Comparison of ENCODE assay signal across 1 cellular context in genomic region chr2:205273148-205273547, GRCh38.
TF ChIP-seq lines count a peak whose summit lies in the region.

No MANE protein-coding gene starts in this region.

TF ChIP-seq in H1, 55 proteins besides CTCF, POLR2A, EP300 and RAD21:
- TF ChIP-seq POU5F1 (IDR thresholded peaks at IDR 0.05; ENCODE audit: low read depth, low read length) (no peak), ASH2L (IDR thresholded peaks at IDR 0.05; ENCODE audit: low read length) (no peak), BCL11A (IDR thresholded peaks at IDR 0.05; ENCODE audit: low read depth in 2 of 2, low read length in 2 of 2) (no peak), TBP (IDR thresholded peaks at IDR 0.05; ENCODE audit: low read depth, low read length) (no peak), RFX5 (IDR thresholded peaks at IDR 0.05; ENCODE audit: borderline replicate concordance, low read depth, low read length) (no peak), GTF2F1 (IDR thresholded peaks at IDR 0.05; ENCODE audit: borderline replicate concordance, low read depth, low read length) (no peak), CEBPB (IDR thresholded peaks at IDR 0.05; ENCODE audit: low read depth, low read length) (no peak), ATF2 (IDR thresholded peaks at IDR 0.05; ENCODE audit: low read length) (no peak), HDAC2 (IDR thresholded peaks at IDR 0.05; ENCODE audit: borderline replicate concordance in 1 of 2, low read depth in 2 of 2, low read length in 2 of 2) (no peak), ZNF274 (IDR thresholded peaks at IDR 0.05; ENCODE audit: borderline replicate concordance, extremely low read depth, low read length) (no peak), SUZ12 (IDR thresholded peaks at IDR 0.05; ENCODE audit: low read length) (no peak), USF2 (IDR thresholded peaks at IDR 0.05; ENCODE audit: low read length) (no peak), CHD2 (IDR thresholded peaks at IDR 0.05; ENCODE audit: low read length) (no peak), BRCA1 (IDR thresholded peaks at IDR 0.05; ENCODE audit: low read depth, low read length) (no peak), SP2 (IDR thresholded peaks at IDR 0.05; ENCODE audit: low read length) (no peak), YY1 (IDR thresholded peaks at IDR 0.05; ENCODE audit: low read depth, low read length) (no peak), TCF12 (IDR thresholded peaks at IDR 0.05; ENCODE audit: low read depth, low read length) (0 out of 2 replicates have a peak, but pooled peaks have one; percentile 28), FOSL1 (IDR thresholded peaks at IDR 0.05; ENCODE audit: insufficient read depth, low read depth, low read length) (no peak), CBX8 (IDR thresholded peaks at IDR 0.05; ENCODE audit: borderline replicate concordance, low read depth, low read length) (no peak), PHF8 (conservative IDR thresholded peaks at IDR 0.05; ENCODE audit: low read depth, low read length) (no peak), SIRT6 (IDR thresholded peaks at IDR 0.05; ENCODE audit: low read length) (no peak), RNF2 (IDR thresholded peaks at IDR 0.05; ENCODE audit: borderline replicate concordance, low read depth, low read length, missing control alignments, poor library complexity, severe bottlenecking) (no peak), SP1 (IDR thresholded peaks at IDR 0.05; ENCODE audit: low read depth, low read length) (0 out of 2 replicates have a peak, but pooled peaks have one; percentile 39), KDM1A (IDR thresholded peaks at IDR 0.05; ENCODE audit: borderline replicate concordance, low read length) (no peak), EGR1 (IDR thresholded peaks at IDR 0.05; ENCODE audit: borderline replicate concordance, low read depth, low read length) (no peak), BACH1 (IDR thresholded peaks at IDR 0.05; ENCODE audit: low read length) (peak; percentile 49; the same call in 1 of the 2 replicates), KDM5A (IDR thresholded peaks at IDR 0.05; ENCODE audit: low read length) (no peak), NRF1 (IDR thresholded peaks at IDR 0.05; ENCODE audit: low read depth, low read length) (no peak), NANOG (IDR thresholded peaks at IDR 0.05; ENCODE audit: insufficient read depth, low read depth, low read length, poor library complexity, severe bottlenecking) (no peak), TEAD4 (IDR thresholded peaks at IDR 0.05; ENCODE audit: low read depth, low read length) (peak; percentile 44; the same call in 1 of the 2 replicates), CHD1 (IDR thresholded peaks at IDR 0.05; ENCODE audit: low read depth, low read length) (no peak), ATF3 (IDR thresholded peaks at IDR 0.05; ENCODE audit: insufficient read depth, low read depth, low read length) (no peak), CREB1 (IDR thresholded peaks at IDR 0.05) (no peak), CTBP2 (IDR thresholded peaks at IDR 0.05; ENCODE audit: borderline replicate concordance, insufficient read depth, insufficient read length, low read length) (no peak), TAF1 (IDR thresholded peaks at IDR 0.05; ENCODE audit: low read depth, low read length) (no peak)
- TF ChIP-seq, protein P1, sequence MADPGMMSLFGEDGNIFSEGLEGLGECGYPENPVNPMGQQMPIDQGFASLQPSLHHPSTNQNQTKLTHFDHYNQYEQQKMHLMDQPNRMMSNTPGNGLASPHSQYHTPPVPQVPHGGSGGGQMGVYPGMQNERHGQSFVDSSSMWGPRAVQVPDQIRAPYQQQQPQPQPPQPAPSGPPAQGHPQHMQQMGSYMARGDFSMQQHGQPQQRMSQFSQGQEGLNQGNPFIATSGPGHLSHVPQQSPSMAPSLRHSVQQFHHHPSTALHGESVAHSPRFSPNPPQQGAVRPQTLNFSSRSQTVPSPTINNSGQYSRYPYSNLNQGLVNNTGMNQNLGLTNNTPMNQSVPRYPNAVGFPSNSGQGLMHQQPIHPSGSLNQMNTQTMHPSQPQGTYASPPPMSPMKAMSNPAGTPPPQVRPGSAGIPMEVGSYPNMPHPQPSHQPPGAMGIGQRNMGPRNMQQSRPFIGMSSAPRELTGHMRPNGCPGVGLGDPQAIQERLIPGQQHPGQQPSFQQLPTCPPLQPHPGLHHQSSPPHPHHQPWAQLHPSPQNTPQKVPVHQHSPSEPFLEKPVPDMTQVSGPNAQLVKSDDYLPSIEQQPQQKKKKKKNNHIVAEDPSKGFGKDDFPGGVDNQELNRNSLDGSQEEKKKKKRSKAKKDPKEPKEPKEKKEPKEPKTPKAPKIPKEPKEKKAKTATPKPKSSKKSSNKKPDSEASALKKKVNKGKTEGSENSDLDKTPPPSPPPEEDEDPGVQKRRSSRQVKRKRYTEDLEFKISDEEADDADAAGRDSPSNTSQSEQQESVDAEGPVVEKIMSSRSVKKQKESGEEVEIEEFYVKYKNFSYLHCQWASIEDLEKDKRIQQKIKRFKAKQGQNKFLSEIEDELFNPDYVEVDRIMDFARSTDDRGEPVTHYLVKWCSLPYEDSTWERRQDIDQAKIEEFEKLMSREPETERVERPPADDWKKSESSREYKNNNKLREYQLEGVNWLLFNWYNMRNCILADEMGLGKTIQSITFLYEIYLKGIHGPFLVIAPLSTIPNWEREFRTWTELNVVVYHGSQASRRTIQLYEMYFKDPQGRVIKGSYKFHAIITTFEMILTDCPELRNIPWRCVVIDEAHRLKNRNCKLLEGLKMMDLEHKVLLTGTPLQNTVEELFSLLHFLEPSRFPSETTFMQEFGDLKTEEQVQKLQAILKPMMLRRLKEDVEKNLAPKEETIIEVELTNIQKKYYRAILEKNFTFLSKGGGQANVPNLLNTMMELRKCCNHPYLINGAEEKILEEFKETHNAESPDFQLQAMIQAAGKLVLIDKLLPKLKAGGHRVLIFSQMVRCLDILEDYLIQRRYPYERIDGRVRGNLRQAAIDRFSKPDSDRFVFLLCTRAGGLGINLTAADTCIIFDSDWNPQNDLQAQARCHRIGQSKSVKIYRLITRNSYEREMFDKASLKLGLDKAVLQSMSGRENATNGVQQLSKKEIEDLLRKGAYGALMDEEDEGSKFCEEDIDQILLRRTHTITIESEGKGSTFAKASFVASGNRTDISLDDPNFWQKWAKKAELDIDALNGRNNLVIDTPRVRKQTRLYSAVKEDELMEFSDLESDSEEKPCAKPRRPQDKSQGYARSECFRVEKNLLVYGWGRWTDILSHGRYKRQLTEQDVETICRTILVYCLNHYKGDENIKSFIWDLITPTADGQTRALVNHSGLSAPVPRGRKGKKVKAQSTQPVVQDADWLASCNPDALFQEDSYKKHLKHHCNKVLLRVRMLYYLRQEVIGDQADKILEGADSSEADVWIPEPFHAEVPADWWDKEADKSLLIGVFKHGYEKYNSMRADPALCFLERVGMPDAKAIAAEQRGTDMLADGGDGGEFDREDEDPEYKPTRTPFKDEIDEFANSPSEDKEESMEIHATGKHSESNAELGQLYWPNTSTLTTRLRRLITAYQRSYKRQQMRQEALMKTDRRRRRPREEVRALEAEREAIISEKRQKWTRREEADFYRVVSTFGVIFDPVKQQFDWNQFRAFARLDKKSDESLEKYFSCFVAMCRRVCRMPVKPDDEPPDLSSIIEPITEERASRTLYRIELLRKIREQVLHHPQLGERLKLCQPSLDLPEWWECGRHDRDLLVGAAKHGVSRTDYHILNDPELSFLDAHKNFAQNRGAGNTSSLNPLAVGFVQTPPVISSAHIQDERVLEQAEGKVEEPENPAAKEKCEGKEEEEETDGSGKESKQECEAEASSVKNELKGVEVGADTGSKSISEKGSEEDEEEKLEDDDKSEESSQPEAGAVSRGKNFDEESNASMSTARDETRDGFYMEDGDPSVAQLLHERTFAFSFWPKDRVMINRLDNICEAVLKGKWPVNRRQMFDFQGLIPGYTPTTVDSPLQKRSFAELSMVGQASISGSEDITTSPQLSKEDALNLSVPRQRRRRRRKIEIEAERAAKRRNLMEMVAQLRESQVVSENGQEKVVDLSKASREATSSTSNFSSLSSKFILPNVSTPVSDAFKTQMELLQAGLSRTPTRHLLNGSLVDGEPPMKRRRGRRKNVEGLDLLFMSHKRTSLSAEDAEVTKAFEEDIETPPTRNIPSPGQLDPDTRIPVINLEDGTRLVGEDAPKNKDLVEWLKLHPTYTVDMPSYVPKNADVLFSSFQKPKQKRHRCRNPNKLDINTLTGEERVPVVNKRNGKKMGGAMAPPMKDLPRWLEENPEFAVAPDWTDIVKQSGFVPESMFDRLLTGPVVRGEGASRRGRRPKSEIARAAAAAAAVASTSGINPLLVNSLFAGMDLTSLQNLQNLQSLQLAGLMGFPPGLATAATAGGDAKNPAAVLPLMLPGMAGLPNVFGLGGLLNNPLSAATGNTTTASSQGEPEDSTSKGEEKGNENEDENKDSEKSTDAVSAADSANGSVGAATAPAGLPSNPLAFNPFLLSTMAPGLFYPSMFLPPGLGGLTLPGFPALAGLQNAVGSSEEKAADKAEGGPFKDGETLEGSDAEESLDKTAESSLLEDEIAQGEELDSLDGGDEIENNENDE (IDR thresholded peaks at IDR 0.05; ENCODE audit: insufficient replicate concordance, low read length): peak; percentile 58
- TF ChIP-seq, protein P2, sequence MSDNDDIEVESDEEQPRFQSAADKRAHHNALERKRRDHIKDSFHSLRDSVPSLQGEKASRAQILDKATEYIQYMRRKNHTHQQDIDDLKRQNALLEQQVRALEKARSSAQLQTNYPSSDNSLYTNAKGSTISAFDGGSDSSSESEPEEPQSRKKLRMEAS (IDR thresholded peaks at IDR 0.05): peak; percentile 66; the same call in 1 of the 2 replicates
TF ChIP-seq in H1: peak in this region for 6.
